ENCODE assay signal across 18 cellular contexts in genomic region chr6:42562788-42563187, GRCh38.
"Had no signal": no experiment of that assay in that cellular context is flagged by ENCODE, and none has a peak within 500 bp of the region (broad histone marks: within the 10 kb centered on the region; RNA-seq: fewer than 3 reads in every experiment).

No MANE protein-coding gene starts in this region.

- H3K9me3 ChIP-seq: heart right ventricle, neutrophil, tibial artery, vagina had no signal

- DNase-seq: activated CD4-positive, alpha-beta T cell treated with anti-CD3 and anti-CD28 coated beads, Interleukin-2, amount 10 ng/mL, durations not matched to agents 7 days and 5 days; activated CD4-positive, CD25-positive, alpha-beta regulatory T cell; activated CD8-positive, alpha-beta memory T cell treated with anti-CD3 and anti-CD28 coated beads, Interleukin-2, amount 50 U/mL, for 48 hours; activated naive CD4-positive, alpha-beta T cell treated with Interleukin-2 at 50 U/mL for 16 hours; anterior cingulate cortex; effector memory CD4-positive, alpha-beta T cell; heart right ventricle; islet precursor cell; midbrain; posterior cingulate gyrus; stimulated activated CD4-positive, alpha-beta T cell treated with anti-CD3 and anti-CD28 coated beads, Interleukin-15, amount 100 ng/mL, for 24 hours; stimulated activated CD4-positive, alpha-beta T cell treated with anti-CD3 and anti-CD28 coated beads, Interleukin-4, amount 100 ng/mL, for 24 hours; stimulated activated naive CD4-positive, alpha-beta T cell; tibial artery had no signal

- H3K27me3 ChIP-seq: heart right ventricle, neutrophil, tibial artery, vagina had no signal

- H3K36me3 ChIP-seq: tibial artery, vagina had no signal

- FAIRE-seq: bronchial epithelial cell, frontal cortex had no signal
